Comparison of ENCODE assay signal across 15 cellular contexts in genomic region chr1:9842073-9842711, GRCh38. TPM values are rescaled to one million over a fixed set of nuclear protein-coding genes. Genes with fewer than 3 reads are reported as not detected.
A peak's percentile ranks its signal among the peaks of the same experiment; 100 is the strongest.
DNase-seq lines count a peak whose midpoint lies in the region; ATAC-seq and TF ChIP-seq lines count a peak whose summit lies in the region.
"Had no signal": no experiment of that assay in that cellular context is flagged by ENCODE, and none has a peak within 500 bp of the region (broad histone marks: within the 10 kb centered on the region; RNA-seq: fewer than 3 reads in every experiment).

No MANE protein-coding gene starts in this region.

- no peak overlapping the region for H3K4me3 ChIP-seq in fibroblast of mammary gland (ENCODE audit: control insufficient read depth, low read depth, low read length)
- H3K4me3 ChIP-seq: psoas muscle, thoracic aorta had no signal

- in situ Hi-C loops in KBM-7 (cut with MboI; ENCODE audit: low pct_unique_long_range_greater_than_20kb, low sequenced_read_pairs), result no loop called here

- ATAC-seq in GM21737 (IDR thresholded peaks at IDR 0.05; ENCODE audit: unreplicated experiment), result no peak
- ATAC-seq: psoas muscle had no signal

- peak; percentile 57 for DNase-seq in activated effector memory CD4-positive, alpha-beta T cell treated with anti-CD3 and anti-CD28 coated beads, Interleukin-2, amount 50 U/mL, for 16 hours
- no peak for DNase-seq in activated effector memory CD4-positive, alpha-beta T cell treated with Interleukin-2 at 50 U/mL for 16 hours
- DNase-seq in NCI-H446 (lab: John Stamatoyannopoulos, UW) (peak; percentile 95 to 99), fibroblast of mammary gland (ENCODE audit: low read depth) (peak; percentile 12), DMS153 treated with DMSO at 0.1 percent for 48 hours (lab: John Stamatoyannopoulos, UW; ENCODE audit: unreplicated experiment) (no peak), KBM-7 (no peak)
- DNase-seq: activated CD4-positive, alpha-beta memory T cell treated with anti-CD3 and anti-CD28 coated beads, Interleukin-2, amount 10 ng/mL, durations not matched to agents 7 days and 5 days; activated gamma-delta T cell; brain microvascular endothelial cell; kidney glomerular epithelial cell; MV-4-11; psoas muscle had no signal

- H3K27ac ChIP-seq in temporal lobe (ENCODE audit: low read depth, low read length), result peak overlapping the region; percentile 87
- H3K27ac ChIP-seq: brain microvascular endothelial cell, psoas muscle, thoracic aorta had no signal

- no peak for TF ChIP-seq CTCF in fibroblast of mammary gland (conservative IDR thresholded peaks at IDR 0.05; ENCODE audit: control insufficient read depth, insufficient read depth, low read depth, low read length)

RNA-seq across cellular contexts. Expression of gene CLSTN1, which starts 18.4 kb away (rescaled TPM):
- 173 TPM for total RNA-seq in temporal lobe

Comparison
In these comparisons a context has a peak if more than half of its experiments do, and no peak if none do; other contexts are left out.
1. DNase-seq: peak in activated effector memory CD4-positive, alpha-beta T cell treated with anti-CD3 and anti-CD28 coated beads, Interleukin-2, amount 50 U/mL, for 16 hours (single experiment), NCI-H446 (2 of 2) and fibroblast of mammary gland (single experiment); none in activated effector memory CD4-positive, alpha-beta T cell treated with Interleukin-2 at 50 U/mL for 16 hours (single experiment), DMS153 treated with DMSO at 0.1 percent for 48 hours (single experiment) and KBM-7 (single experiment).